ENCODE assay signal across 1 cellular context in the genomic region with DNA sequence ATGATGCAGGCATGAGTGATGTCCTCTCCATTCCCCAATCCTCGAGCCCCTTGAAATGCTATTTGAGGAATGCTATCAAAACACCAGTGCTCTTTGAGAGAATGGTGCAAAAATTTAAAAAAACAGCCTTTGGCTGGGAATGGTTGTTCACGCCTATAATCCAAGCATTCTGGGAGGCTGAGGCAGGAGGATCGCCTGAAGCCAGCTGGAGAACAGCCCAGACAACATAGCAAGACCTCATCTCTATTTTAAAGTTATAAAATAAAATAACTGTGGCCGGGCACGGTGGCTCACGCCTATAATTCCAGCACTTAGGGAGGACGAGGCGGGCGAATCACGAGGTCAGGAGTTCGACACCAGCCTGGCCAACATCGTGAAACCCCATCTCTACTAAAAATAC.
TF ChIP-seq lines count a peak whose summit lies in the region.

No MANE protein-coding gene starts in this region.

TF ChIP-seq in HepG2, 621 proteins besides CTCF, POLR2A, EP300 and RAD21:
- TF ChIP-seq, protein P1, sequence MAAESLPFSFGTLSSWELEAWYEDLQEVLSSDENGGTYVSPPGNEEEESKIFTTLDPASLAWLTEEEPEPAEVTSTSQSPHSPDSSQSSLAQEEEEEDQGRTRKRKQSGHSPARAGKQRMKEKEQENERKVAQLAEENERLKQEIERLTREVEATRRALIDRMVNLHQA (CRISPR knock-in tag; IDR thresholded peaks at IDR 0.05), result no peak
- TF ChIP-seq HDAC1 (CRISPR knock-in tag; IDR thresholded peaks at IDR 0.05) (no peak), KAT2B (IDR thresholded peaks at IDR 0.05; ENCODE audit: borderline replicate concordance, low read depth, low read length) (no peak), ZNF577 (CRISPR knock-in tag; IDR thresholded peaks at IDR 0.05; ENCODE audit: borderline replicate concordance, low read depth) (no peak), AGO2 (optimal IDR thresholded peaks at IDR 0.05; ENCODE audit: low read depth, low read length) (no peak), ZNF230 (CRISPR knock-in tag; IDR thresholded peaks at IDR 0.05) (no peak), ZNF432 (CRISPR knock-in tag; IDR thresholded peaks at IDR 0.05; ENCODE audit: borderline replicate concordance) (no peak)
- TF ChIP-seq, protein P2, sequence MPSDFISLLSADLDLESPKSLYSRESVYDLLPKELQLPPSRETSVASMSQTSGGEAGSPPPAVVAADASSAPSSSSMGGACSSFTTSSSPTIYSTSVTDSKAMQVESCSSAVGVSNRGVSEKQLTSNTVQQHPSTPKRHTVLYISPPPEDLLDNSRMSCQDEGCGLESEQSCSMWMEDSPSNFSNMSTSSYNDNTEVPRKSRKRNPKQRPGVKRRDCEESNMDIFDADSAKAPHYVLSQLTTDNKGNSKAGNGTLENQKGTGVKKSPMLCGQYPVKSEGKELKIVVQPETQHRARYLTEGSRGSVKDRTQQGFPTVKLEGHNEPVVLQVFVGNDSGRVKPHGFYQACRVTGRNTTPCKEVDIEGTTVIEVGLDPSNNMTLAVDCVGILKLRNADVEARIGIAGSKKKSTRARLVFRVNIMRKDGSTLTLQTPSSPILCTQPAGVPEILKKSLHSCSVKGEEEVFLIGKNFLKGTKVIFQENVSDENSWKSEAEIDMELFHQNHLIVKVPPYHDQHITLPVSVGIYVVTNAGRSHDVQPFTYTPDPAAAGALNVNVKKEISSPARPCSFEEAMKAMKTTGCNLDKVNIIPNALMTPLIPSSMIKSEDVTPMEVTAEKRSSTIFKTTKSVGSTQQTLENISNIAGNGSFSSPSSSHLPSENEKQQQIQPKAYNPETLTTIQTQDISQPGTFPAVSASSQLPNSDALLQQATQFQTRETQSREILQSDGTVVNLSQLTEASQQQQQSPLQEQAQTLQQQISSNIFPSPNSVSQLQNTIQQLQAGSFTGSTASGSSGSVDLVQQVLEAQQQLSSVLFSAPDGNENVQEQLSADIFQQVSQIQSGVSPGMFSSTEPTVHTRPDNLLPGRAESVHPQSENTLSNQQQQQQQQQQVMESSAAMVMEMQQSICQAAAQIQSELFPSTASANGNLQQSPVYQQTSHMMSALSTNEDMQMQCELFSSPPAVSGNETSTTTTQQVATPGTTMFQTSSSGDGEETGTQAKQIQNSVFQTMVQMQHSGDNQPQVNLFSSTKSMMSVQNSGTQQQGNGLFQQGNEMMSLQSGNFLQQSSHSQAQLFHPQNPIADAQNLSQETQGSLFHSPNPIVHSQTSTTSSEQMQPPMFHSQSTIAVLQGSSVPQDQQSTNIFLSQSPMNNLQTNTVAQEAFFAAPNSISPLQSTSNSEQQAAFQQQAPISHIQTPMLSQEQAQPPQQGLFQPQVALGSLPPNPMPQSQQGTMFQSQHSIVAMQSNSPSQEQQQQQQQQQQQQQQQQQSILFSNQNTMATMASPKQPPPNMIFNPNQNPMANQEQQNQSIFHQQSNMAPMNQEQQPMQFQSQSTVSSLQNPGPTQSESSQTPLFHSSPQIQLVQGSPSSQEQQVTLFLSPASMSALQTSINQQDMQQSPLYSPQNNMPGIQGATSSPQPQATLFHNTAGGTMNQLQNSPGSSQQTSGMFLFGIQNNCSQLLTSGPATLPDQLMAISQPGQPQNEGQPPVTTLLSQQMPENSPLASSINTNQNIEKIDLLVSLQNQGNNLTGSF (CRISPR knock-in tag; IDR thresholded peaks at IDR 0.05), result no peak
